Comparison of ENCODE assay signal across 1 cellular context in the genomic region with DNA sequence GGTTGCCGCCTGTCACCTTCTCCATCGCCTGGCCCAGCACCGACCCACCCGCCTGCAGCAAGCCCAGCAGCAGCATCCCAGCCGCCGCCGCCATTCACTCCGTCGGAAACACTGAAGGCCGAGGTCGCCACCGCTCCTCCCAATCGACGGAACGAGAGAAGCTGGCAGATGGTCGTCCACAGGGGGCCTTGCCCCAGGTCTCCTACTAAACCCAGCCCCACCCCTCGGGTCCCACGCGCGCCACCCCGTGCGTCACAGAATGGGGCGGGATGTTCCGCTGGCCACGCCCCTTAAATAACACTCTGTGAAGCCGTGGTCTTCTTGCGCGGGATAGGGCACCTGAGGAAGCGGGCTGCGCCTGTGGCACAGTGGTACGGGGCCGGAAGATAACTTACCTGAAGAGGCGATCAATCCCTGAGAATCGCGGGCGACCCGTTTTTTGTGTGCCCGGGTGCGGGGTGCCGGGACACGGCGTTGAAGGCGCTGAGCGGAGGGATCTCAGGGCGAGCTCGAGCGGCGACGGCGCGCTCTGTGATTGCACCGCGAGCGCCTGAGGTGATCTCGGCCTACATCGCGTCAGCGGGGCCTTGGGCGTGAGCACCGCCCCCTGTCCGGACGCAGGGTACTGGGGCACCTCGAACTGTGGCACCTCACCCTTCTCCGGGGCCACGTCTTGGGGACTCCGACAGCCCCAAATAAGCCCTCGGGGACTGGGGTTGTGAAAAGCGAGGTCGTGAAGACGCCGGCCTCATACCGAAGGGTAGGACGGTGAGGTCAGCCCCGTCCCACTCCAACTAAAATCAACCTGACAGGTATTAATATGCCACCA.
TF ChIP-seq lines count a peak whose summit lies in the region.

Gene CYP51A1 (minus strand): TSS at position 207 of the 829 bp plus-strand sequence. CDS start 113 bp downstream, at position 94.

TF ChIP-seq in H1, 55 proteins besides CTCF, POLR2A, EP300 and RAD21:
- TF ChIP-seq CHD2 (IDR thresholded peaks at IDR 0.05; ENCODE audit: low read length) (peak; percentile 87), HDAC2 (IDR thresholded peaks at IDR 0.05; ENCODE audit: borderline replicate concordance in 1 of 2, low read depth in 2 of 2, low read length in 2 of 2) (peak; percentile 8 to 56; a peak in 3 of 4 replicates), TBP (IDR thresholded peaks at IDR 0.05; ENCODE audit: low read depth, low read length) (peak; percentile 83), SIN3A (conservative IDR thresholded peaks at IDR 0.05 in 1 of 2, IDR thresholded peaks at IDR 0.05 in 1 of 2; ENCODE audit: low read depth in 1 of 2, low read length in 2 of 2) (peak in 1 of 2 experiments; percentile 81; a peak in 2 of 4 replicates), MAX (IDR thresholded peaks at IDR 0.05) (peak; percentile 74), ASH2L (IDR thresholded peaks at IDR 0.05; ENCODE audit: low read length) (peak; percentile 90), CREB1 (IDR thresholded peaks at IDR 0.05) (peak; percentile 91), GTF2F1 (IDR thresholded peaks at IDR 0.05; ENCODE audit: borderline replicate concordance, low read depth, low read length) (no peak), SP4 (IDR thresholded peaks at IDR 0.05; ENCODE audit: low read length) (peak; percentile 94), TAF7 (optimal IDR thresholded peaks at IDR 0.05; ENCODE audit: borderline replicate concordance, low read depth, low read length) (peak; percentile 67), YY1 (IDR thresholded peaks at IDR 0.05; ENCODE audit: low read depth, low read length) (no peak), RBBP5 (IDR thresholded peaks at IDR 0.05; ENCODE audit: borderline replicate concordance, low read depth, low read length) (peak; percentile 57), TAF1 (IDR thresholded peaks at IDR 0.05; ENCODE audit: low read depth, low read length) (peak; percentile 85), SIX5 (IDR thresholded peaks at IDR 0.05; ENCODE audit: low read depth, low read length) (no peak), SAP30 (IDR thresholded peaks at IDR 0.05; ENCODE audit: insufficient read depth, insufficient replicate concordance, low read length) (peak; percentile 67), CTBP2 (IDR thresholded peaks at IDR 0.05; ENCODE audit: borderline replicate concordance, insufficient read depth, insufficient read length, low read length) (no peak), BACH1 (IDR thresholded peaks at IDR 0.05; ENCODE audit: low read length) (peak; percentile 73), ATF2 (IDR thresholded peaks at IDR 0.05; ENCODE audit: low read length) (peak; percentile 72; the same call in 1 of the 2 replicates), RXRA (IDR thresholded peaks at IDR 0.05; ENCODE audit: insufficient read depth, low read depth, low read length) (no peak), BRCA1 (IDR thresholded peaks at IDR 0.05; ENCODE audit: low read depth, low read length) (peak; percentile 43; the same call in 1 of the 2 replicates), KDM4A (IDR thresholded peaks at IDR 0.05; ENCODE audit: low read depth, low read length, severe bottlenecking) (peak; percentile 41), RFX5 (IDR thresholded peaks at IDR 0.05; ENCODE audit: borderline replicate concordance, low read depth, low read length) (no peak), POLR2AphosphoS5 (IDR thresholded peaks at IDR 0.05; ENCODE audit: low read depth, low read length) (peak; percentile 92), PHF8 (conservative IDR thresholded peaks at IDR 0.05; ENCODE audit: low read depth, low read length) (peak; percentile 97), ATF3 (IDR thresholded peaks at IDR 0.05; ENCODE audit: insufficient read depth, low read depth, low read length) (no peak)
- TF ChIP-seq, protein P1, sequence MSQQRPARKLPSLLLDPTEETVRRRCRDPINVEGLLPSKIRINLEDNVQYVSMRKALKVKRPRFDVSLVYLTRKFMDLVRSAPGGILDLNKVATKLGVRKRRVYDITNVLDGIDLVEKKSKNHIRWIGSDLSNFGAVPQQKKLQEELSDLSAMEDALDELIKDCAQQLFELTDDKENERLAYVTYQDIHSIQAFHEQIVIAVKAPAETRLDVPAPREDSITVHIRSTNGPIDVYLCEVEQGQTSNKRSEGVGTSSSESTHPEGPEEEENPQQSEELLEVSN (IDR thresholded peaks at IDR 0.05) = no peak; the same call in none of the 2 replicates
